Comparison of ENCODE assay signal across 1 cellular context in genomic region chr21:35039595-35040291, GRCh38.
TF ChIP-seq lines count a peak whose summit lies in the region.

No MANE protein-coding gene starts in this region.

TF ChIP-seq in GM12878, 131 proteins besides CTCF, POLR2A, EP300 and RAD21:
- no peak for TF ChIP-seq TBL1XR1 (IDR thresholded peaks at IDR 0.05; ENCODE audit: low read depth, low read length)
- TF ChIP-seq MTA2 (IDR thresholded peaks at IDR 0.05; ENCODE audit: low read depth): no peak
- TF ChIP-seq PKNOX1 (IDR thresholded peaks at IDR 0.05): no peak
- TF ChIP-seq YBX1 (IDR thresholded peaks at IDR 0.05): no peak
- no peak for TF ChIP-seq SKIL (IDR thresholded peaks at IDR 0.05; ENCODE audit: low read depth, poor library complexity, severe bottlenecking)
- TF ChIP-seq BACH1 (IDR thresholded peaks at IDR 0.05; ENCODE audit: borderline replicate concordance): no peak
- TF ChIP-seq ZBTB4 (CRISPR knock-in tag; IDR thresholded peaks at IDR 0.05): no peak
- no peak for TF ChIP-seq STAT1 (conservative IDR thresholded peaks at IDR 0.05)
- no peak for TF ChIP-seq KLF5 (IDR thresholded peaks at IDR 0.05; ENCODE audit: partially characterized antibody)
- no peak for TF ChIP-seq NR2F1 (conservative IDR thresholded peaks at IDR 0.05)
- TF ChIP-seq E2F4 (IDR thresholded peaks at IDR 0.05; ENCODE audit: low read depth, low read length): no peak
- TF ChIP-seq SMAD1 (IDR thresholded peaks at IDR 0.05; ENCODE audit: low read depth, partially characterized antibody): no peak
- TF ChIP-seq ETV6 (conservative IDR thresholded peaks at IDR 0.05 in 1 of 2, IDR thresholded peaks at IDR 0.05 in 1 of 2; ENCODE audit: borderline replicate concordance in 1 of 2, low read depth in 1 of 2): no peak
- TF ChIP-seq NFIC (IDR thresholded peaks at IDR 0.05; ENCODE audit: low read depth, low read length): no peak
- TF ChIP-seq MXI1 (IDR thresholded peaks at IDR 0.05; ENCODE audit: low read depth, low read length): no peak
- TF ChIP-seq POLR2AphosphoS5 (IDR thresholded peaks at IDR 0.05; ENCODE audit: low read length): no peak
- no peak for TF ChIP-seq SMARCA5 (IDR thresholded peaks at IDR 0.05)
- TF ChIP-seq POU2F2 (IDR thresholded peaks at IDR 0.05; ENCODE audit: borderline replicate concordance, low read depth, low read length): no peak
